26 cellular contexts compared by ENCODE assay signal in the genomic region with DNA sequence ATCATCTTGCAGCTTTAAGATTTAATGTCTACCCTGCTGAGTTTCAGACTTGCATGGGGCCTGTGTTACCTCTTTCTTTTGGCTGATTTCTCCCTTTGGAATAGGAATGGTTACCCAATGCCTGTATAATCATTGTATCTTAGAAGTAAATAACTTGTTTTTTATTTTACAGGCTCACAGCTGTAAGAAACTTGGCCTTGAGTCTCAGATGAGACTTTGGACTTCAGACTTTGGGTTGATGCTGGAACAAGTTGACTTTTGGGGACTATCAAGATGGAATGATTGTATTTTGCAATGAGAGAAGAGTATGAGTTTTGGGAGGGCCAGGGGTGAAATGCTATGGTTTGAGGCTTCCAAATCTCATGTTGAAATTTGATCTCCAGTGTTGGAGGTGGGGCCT. TPM values are rescaled to one million over a fixed set of nuclear protein-coding genes. Genes with fewer than 3 reads are reported as not detected.
DNase-seq lines count a peak whose midpoint lies in the region; ATAC-seq, FAIRE-seq and TF ChIP-seq lines count a peak whose summit lies in the region.
"Had no signal": no experiment of that assay in that cellular context is flagged by ENCODE, and none has a peak within 500 bp of the region (broad histone marks: within the 10 kb centered on the region; RNA-seq: fewer than 3 reads in every experiment).

No MANE protein-coding gene starts in this region.

- 0 out of 2 replicates have a peak overlapping the region, but pooled peaks have one; percentile 14 for H2AFZ ChIP-seq in GM23338

- no peak overlapping the region for H3K9ac ChIP-seq in liver (ENCODE audit: low read depth in 1 of 2, low read length in 2 of 2)
- H3K9ac ChIP-seq: BLaER1 had no signal

- H3K4me3 Mint-ChIP-seq in GM23338, result no peak overlapping the region
- H3K4me3 Mint-ChIP-seq: CD14-positive monocyte; CD4-positive, alpha-beta memory T cell; CD4-positive, CD25-positive, alpha-beta regulatory T cell; CD8-positive, alpha-beta memory T cell had no signal

- no peaks in the 10 kb centered on the region for H3K9me3 Mint-ChIP-seq in GM23338
- H3K9me3 Mint-ChIP-seq: CD8-positive, alpha-beta memory T cell had no signal

- H3K27me3 Mint-ChIP-seq in GM23338 (ENCODE audit: insufficient read depth, low read depth, poor library complexity), result peaks cover 4% of the 10 kb centered on the region
- H3K27me3 Mint-ChIP-seq: CD4-positive, CD25-positive, alpha-beta regulatory T cell had no signal

- no peaks in the 10 kb centered on the region for H3F3A ChIP-seq in GM23338 (replicated peaks; ENCODE audit: low read depth)

- no peaks in the 10 kb centered on the region for H3K27me3 ChIP-seq in GM23338 (ENCODE audit: insufficient read depth)
- H3K27me3 ChIP-seq in liver (ENCODE audit: control insufficient read depth in 4 of 4, insufficient read depth in 4 of 4, low read length in 3 of 4), result no peaks in the 10 kb centered on the region
- no peaks in the 10 kb centered on the region for H3K27me3 ChIP-seq in small intestine (ENCODE audit: control insufficient read depth in 2 of 2, insufficient read depth in 2 of 2, low read length in 2 of 2)
- H3K27me3 ChIP-seq: BE2C, BLaER1 had no signal

- no peak for ATAC-seq in GM23338
- ATAC-seq in GM18498 (IDR thresholded peaks at IDR 0.05; ENCODE audit: unreplicated experiment), result no peak
- ATAC-seq: GM12878 had no signal

- H3K36me3 ChIP-seq in GM23338 (ENCODE audit: insufficient read depth) (no peaks in the 10 kb centered on the region), liver (ENCODE audit: control insufficient read depth in 4 of 4, insufficient read depth in 3 of 4, low read depth in 1 of 4, low read length in 3 of 4) (no peaks in the 10 kb centered on the region), small intestine (ENCODE audit: control insufficient read depth in 2 of 2, insufficient read depth in 2 of 2, low read length in 2 of 2) (no peaks in the 10 kb centered on the region)
- H3K36me3 ChIP-seq: BE2C had no signal

- DNase-seq in GM23338 (ENCODE audit: low spot score), result no peak
- peak; percentile 36 for DNase-seq in small intestine
- no peak for DNase-seq in NCI-H1930 (lab: John Stamatoyannopoulos, UW)
- DNase-seq: 8988T; ACHN; BE2C; C1 segment of cervical spinal cord; CD4-positive, alpha-beta memory T cell; CD4-positive, CD25-positive, alpha-beta regulatory T cell; CD8-positive, alpha-beta memory T cell; COR-L47; DMS 273 treated with DMSO at 0.1 percent for 48 hours; DMS153; DMS53; DMS79; DND-41; EL; GDM1 had no signal

- H3K4me1 Mint-ChIP-seq in GM23338, result no peaks in the 10 kb centered on the region
- H3K4me1 Mint-ChIP-seq: CD14-positive monocyte; CD4-positive, alpha-beta memory T cell; CD4-positive, CD25-positive, alpha-beta regulatory T cell; CD8-positive, alpha-beta memory T cell had no signal

- TF ChIP-seq RAD21 in liver (IDR thresholded peaks at IDR 0.05), result no peak

- FAIRE-seq in small intestine (lab: Jason Lieb, UNC), result no peak
- FAIRE-seq: A204.1, GM12878, GM12892, GM19239 had no signal

- H3K9me2 ChIP-seq in GM23338 (ENCODE audit: insufficient read depth), result no peaks in the 10 kb centered on the region

- H3K4me1 ChIP-seq in GM23338 (ENCODE audit: insufficient read depth), result no peaks in the 10 kb centered on the region
- H3K4me1 ChIP-seq in liver (ENCODE audit: control insufficient read depth in 4 of 4, insufficient read depth in 4 of 4, low read length in 3 of 4), result no peaks in the 10 kb centered on the region
- H3K4me1 ChIP-seq in small intestine (ENCODE audit: control insufficient read depth in 2 of 2, insufficient read depth in 1 of 2, low read depth in 1 of 2, low read length in 1 of 2), result no peaks in the 10 kb centered on the region
- H3K4me1 ChIP-seq: BE2C had no signal

- no peak overlapping the region for H3K4me2 ChIP-seq in GM23338
- H3K4me2 ChIP-seq: BLaER1 had no signal

- H3K27ac Mint-ChIP-seq in GM23338, result no peak overlapping the region
- H3K27ac Mint-ChIP-seq: CD14-positive monocyte; CD4-positive, alpha-beta memory T cell; CD4-positive, CD25-positive, alpha-beta regulatory T cell; CD8-positive, alpha-beta memory T cell had no signal

- H3K9me3 ChIP-seq in liver (ENCODE audit: control insufficient read depth in 4 of 4, low read length in 3 of 4), result no peaks in the 10 kb centered on the region
- H3K9me3 ChIP-seq in small intestine (ENCODE audit: control insufficient read depth, low read depth), result no peaks in the 10 kb centered on the region
- H3K9me3 ChIP-seq: BE2C had no signal

- TF ChIP-seq CTCF in GM23338 (conservative IDR thresholded peaks at IDR 0.05; ENCODE audit: low read depth in 2 of 2) (no peak), liver (IDR thresholded peaks at IDR 0.05; ENCODE audit: low read depth, low read length, missing input control) (no peak)

- no peak overlapping the region for H3K4me3 ChIP-seq in GM23338
- no peak overlapping the region for H3K4me3 ChIP-seq in liver (ENCODE audit: low read depth in 1 of 3, low read length in 3 of 3)
- H3K4me3 ChIP-seq in small intestine (ENCODE audit: low read depth in 1 of 2, low read length in 2 of 2), result no peak overlapping the region
- H3K4me3 ChIP-seq: BLaER1, GM12878 had no signal

- H3K36me3 Mint-ChIP-seq in GM23338 (ENCODE audit: low read depth), result no peaks in the 10 kb centered on the region
- H3K36me3 Mint-ChIP-seq: CD14-positive monocyte; CD4-positive, alpha-beta memory T cell; CD4-positive, CD25-positive, alpha-beta regulatory T cell; CD8-positive, alpha-beta memory T cell had no signal

- no peaks in the 10 kb centered on the region for H3K79me2 ChIP-seq in GM23338 (replicated peaks; ENCODE audit: insufficient read depth)

- H4K20me1 ChIP-seq in GM23338 (replicated peaks; ENCODE audit: insufficient read depth), result no peaks in the 10 kb centered on the region
- H4K20me1 ChIP-seq: BLaER1 had no signal

- H3K27ac ChIP-seq in GM23338 (ENCODE audit: low read depth), result no peak overlapping the region
- no peak overlapping the region for H3K27ac ChIP-seq in liver (ENCODE audit: low read depth in 1 of 2, low read length in 2 of 2)
- no peak overlapping the region for H3K27ac ChIP-seq in small intestine (ENCODE audit: low read depth in 1 of 2, low read length in 1 of 2)
- H3K27ac ChIP-seq: BLaER1 had no signal

TF ChIP-seq in GM23338, 12 proteins besides CTCF, POLR2A, EP300 and RAD21:
- TF ChIP-seq, protein P1, sequence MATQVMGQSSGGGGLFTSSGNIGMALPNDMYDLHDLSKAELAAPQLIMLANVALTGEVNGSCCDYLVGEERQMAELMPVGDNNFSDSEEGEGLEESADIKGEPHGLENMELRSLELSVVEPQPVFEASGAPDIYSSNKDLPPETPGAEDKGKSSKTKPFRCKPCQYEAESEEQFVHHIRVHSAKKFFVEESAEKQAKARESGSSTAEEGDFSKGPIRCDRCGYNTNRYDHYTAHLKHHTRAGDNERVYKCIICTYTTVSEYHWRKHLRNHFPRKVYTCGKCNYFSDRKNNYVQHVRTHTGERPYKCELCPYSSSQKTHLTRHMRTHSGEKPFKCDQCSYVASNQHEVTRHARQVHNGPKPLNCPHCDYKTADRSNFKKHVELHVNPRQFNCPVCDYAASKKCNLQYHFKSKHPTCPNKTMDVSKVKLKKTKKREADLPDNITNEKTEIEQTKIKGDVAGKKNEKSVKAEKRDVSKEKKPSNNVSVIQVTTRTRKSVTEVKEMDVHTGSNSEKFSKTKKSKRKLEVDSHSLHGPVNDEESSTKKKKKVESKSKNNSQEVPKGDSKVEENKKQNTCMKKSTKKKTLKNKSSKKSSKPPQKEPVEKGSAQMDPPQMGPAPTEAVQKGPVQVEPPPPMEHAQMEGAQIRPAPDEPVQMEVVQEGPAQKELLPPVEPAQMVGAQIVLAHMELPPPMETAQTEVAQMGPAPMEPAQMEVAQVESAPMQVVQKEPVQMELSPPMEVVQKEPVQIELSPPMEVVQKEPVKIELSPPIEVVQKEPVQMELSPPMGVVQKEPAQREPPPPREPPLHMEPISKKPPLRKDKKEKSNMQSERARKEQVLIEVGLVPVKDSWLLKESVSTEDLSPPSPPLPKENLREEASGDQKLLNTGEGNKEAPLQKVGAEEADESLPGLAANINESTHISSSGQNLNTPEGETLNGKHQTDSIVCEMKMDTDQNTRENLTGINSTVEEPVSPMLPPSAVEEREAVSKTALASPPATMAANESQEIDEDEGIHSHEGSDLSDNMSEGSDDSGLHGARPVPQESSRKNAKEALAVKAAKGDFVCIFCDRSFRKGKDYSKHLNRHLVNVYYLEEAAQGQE (IDR thresholded peaks at IDR 0.05; ENCODE audit: unreplicated experiment), result no peak
- TF ChIP-seq POLR2AphosphoS5 (IDR thresholded peaks at IDR 0.05; ENCODE audit: low read depth) (no peak), ZNF114 (CRISPR knock-in tag; IDR thresholded peaks at IDR 0.05) (no peak)

TF ChIP-seq in liver, 16 proteins besides CTCF, POLR2A, EP300 and RAD21:
- TF ChIP-seq FOXA1 (IDR thresholded peaks at IDR 0.05), result no peak
- TF ChIP-seq HNF4A (conservative IDR thresholded peaks at IDR 0.05), result peak; percentile 43 to 55
TF ChIP-seq in liver: peak in this region for 1.

RNA-seq across cellular contexts. Expression of gene CAP2, which starts 34.9 kb away (rescaled TPM):
- total RNA-seq in GM23338 (2014; rRNA removed; shearing (Covaris generic)), result 6.7 and 9.4 TPM in 2 replicates
- polyA plus RNA-seq in GM23338 (2016; fragmentation: Nextera tagmentation; extraction: Ambion mirVana) (6.6 and 9.1 TPM in 2 replicates), liver (1 to 10 TPM; 2.5 to 6.4 TPM), small intestine (1 to 10 TPM in 2 of 3 donors, under 1 TPM in 1; 0.89 to 3.0 (median 2.7) TPM)
- total RNA-seq in liver, result 1 to 10 TPM; 1.2 to 2.5 TPM
- total RNA-seq: CD4-positive, alpha-beta memory T cell; CD4-positive, CD25-positive, alpha-beta regulatory T cell; CD8-positive, alpha-beta memory T cell had no signal
- polyA plus RNA-seq: CD14-positive monocyte; CD4-positive, alpha-beta memory T cell; CD4-positive, CD25-positive, alpha-beta regulatory T cell had no signal
